In genomic region chr15:41734079-41734478, GRCh38 we compare ENCODE assay signal across 24 cellular contexts.
DNase-seq lines count a peak whose midpoint lies in the region; ATAC-seq, FAIRE-seq and TF ChIP-seq lines count a peak whose summit lies in the region.
"Had no signal": no experiment of that assay in that cellular context is flagged by ENCODE, and none has a peak within 500 bp of the region (broad histone marks: within the 10 kb centered on the region; RNA-seq: fewer than 3 reads in every experiment).

No MANE protein-coding gene starts in this region.

- H3K4me1 ChIP-seq in adipocyte (ENCODE audit: control insufficient read depth, insufficient read depth, low read length), result peaks cover 3% of the 10 kb centered on the region
- H3K4me1 ChIP-seq: Peyer's patch, SJSA1 had no signal

- no peak for ATAC-seq in HG03175 (IDR thresholded peaks at IDR 0.05; ENCODE audit: unreplicated experiment)

- H3K36me3 ChIP-seq in adipocyte (ENCODE audit: control insufficient read depth, insufficient read depth, low read length, severe bottlenecking), result peaks cover 47% of the 10 kb centered on the region

- no peak for TF ChIP-seq POLR2A in H54 (IDR thresholded peaks at IDR 0.05; ENCODE audit: low read depth, low read length)

- FAIRE-seq in H54 (lab: Jason Lieb, UNC), result peak; percentile 23

- peak; percentile 10 for DNase-seq in AG10803 (ENCODE audit: low read depth)
- no peak for DNase-seq in H54 (ENCODE audit: insufficient read length, low spot score)
- peak; percentile 5 for DNase-seq in adipocyte (ENCODE audit: low read depth)
- peak; percentile 7 for DNase-seq in fibroblast of pulmonary artery (ENCODE audit: low read depth)
- no peak for DNase-seq in T-helper 9 cell
- DNase-seq in NOMO-1 treated with DMSO at 0.1 percent for 48 hours (lab: John Stamatoyannopoulos, UW; ENCODE audit: unreplicated experiment), result no peak
- no peak for DNase-seq in NCI-H69 (lab: John Stamatoyannopoulos, UW)
- DNase-seq: 8988T; AML-193; Calu3; CD8-positive, alpha-beta memory T cell; GF-D8; HCEC 1CT; KG1; NCI-H1105; NCI-H146; NCI-H2029 treated with DMSO at 0.1 percent for 48 hours; NCI-H226; NCI-H510A treated with DMSO at 0.1 percent for 48 hours; NCI-H774; NK-92 treated with Interleukin-12 subunit alpha and Interleukin-12 subunit beta, amount 100 ng/mL, for 24 hours; Peyer's patch had no signal

- TF ChIP-seq CTCF in AG10803 (conservative IDR thresholded peaks at IDR 0.05; ENCODE audit: low read length) (no peak), fibroblast of pulmonary artery (IDR thresholded peaks at IDR 0.05; ENCODE audit: low read length, missing control alignments) (no peak)

- H3K4me3 ChIP-seq in AG10803 (ENCODE audit: low read length) (no peak overlapping the region), adipocyte (ENCODE audit: low read length) (no peak overlapping the region), fibroblast of pulmonary artery (replicated peaks; ENCODE audit: low read depth, low read length) (no peak overlapping the region)
- H3K4me3 ChIP-seq: Peyer's patch, SJSA1 had no signal

- no peak overlapping the region for H3K9ac ChIP-seq in adipocyte (ENCODE audit: low read length)

- H3K9me3 ChIP-seq in adipocyte (ENCODE audit: control insufficient read depth, low read length), result no peaks in the 10 kb centered on the region
- H3K9me3 ChIP-seq: Peyer's patch, SJSA1 had no signal

- no peaks in the 10 kb centered on the region for H3K27me3 ChIP-seq in adipocyte (replicated peaks; ENCODE audit: control insufficient read depth, insufficient read depth, low read length)
- H3K27me3 ChIP-seq: Peyer's patch, SJSA1 had no signal

Comparison
In these comparisons a context has a peak if more than half of its experiments do, and no peak if none do; other contexts are left out.
1. DNase-seq: peak in AG10803 (single experiment), adipocyte (single experiment) and fibroblast of pulmonary artery (single experiment); none in H54 (single experiment), T-helper 9 cell (single experiment), NOMO-1 treated with DMSO at 0.1 percent for 48 hours (single experiment) and NCI-H69 (single experiment).